ENCODE assay signal across 35 cellular contexts in the genomic region with DNA sequence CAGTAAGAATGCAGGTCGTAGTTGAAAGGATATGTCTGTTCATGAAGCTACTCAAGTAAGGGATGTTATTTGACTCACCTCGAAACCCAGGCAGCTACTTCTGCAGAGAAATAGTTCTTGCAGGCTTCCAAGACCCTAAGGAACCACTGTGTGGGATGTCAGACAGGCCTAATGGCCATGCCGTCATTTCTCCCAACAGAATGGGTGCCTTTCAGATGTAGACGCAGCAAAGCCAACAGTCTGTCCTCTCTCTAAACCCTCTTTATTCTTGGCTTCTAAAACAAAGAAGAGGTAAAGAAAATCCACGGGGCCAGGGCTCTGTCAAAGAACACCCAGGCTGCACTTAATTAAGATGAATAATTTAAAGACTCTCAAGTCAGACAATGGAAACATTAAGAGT.
"Had no signal": no experiment of that assay in that cellular context is flagged by ENCODE, and none has a peak within 500 bp of the region (broad histone marks: within the 10 kb centered on the region; RNA-seq: fewer than 3 reads in every experiment).

No MANE protein-coding gene starts in this region.

- H3K27ac ChIP-seq: adrenal gland, body of pancreas, colonic mucosa, epithelial cell of prostate, esophagus squamous epithelium, gastroesophageal sphincter, heart right ventricle, WERI-Rb-1 had no signal

- H3K4me1 ChIP-seq: adrenal gland, body of pancreas, colonic mucosa, gastroesophageal sphincter had no signal

- H3K27ac Mint-ChIP-seq: activated CD4-positive, alpha-beta memory T cell treated with anti-CD3 and anti-CD28 coated beads for 36 hours; activated CD4-positive, alpha-beta T cell treated with anti-CD3 and anti-CD28 coated beads for 36 hours; activated CD4-positive, alpha-beta T cell treated with anti-CD3 and anti-CD28 coated beads, Interleukin-2, amount 10 ng/mL, durations not matched to agents 24 days and 14 days; activated CD8-positive, alpha-beta memory T cell treated with anti-CD3 and anti-CD28 coated beads, Interleukin-2, amount 10 ng/mL, durations not matched to agents 7 days and 5 days; activated CD8-positive, alpha-beta T cell treated with anti-CD3 and anti-CD28 coated beads, Interleukin-2, amount 10 ng/mL, durations not matched to agents 7 days and 5 days; activated naive CD4-positive, alpha-beta T cell treated with anti-CD3 and anti-CD28 coated beads for 36 hours; activated naive CD4-positive, alpha-beta T cell treated with anti-CD3 and anti-CD28 coated beads, Interleukin-2, amount 50 U/mL, for 24 hours; activated naive CD8-positive, alpha-beta T cell treated with anti-CD3 and anti-CD28 coated beads for 36 hours; activated naive CD8-positive, alpha-beta T cell treated with anti-CD3 and anti-CD28 coated beads, Interleukin-2, amount 50 U/mL, for 24 hours; activated T-helper 1 cell treated with anti-CD3 and anti-CD28 coated beads, Interleukin-12 subunit alpha, Interleukin-12 subunit beta, Interleukin-2, Interleukin-4 antibody, amounts not matched to agents 30 ng/mL and 10 ng/mL and 1 ng/mL, durations not matched to agents 14 hours and 24 hours and 36 hours; activated T-helper 2 cell treated with anti-CD3 and anti-CD28 coated beads, Interferon-gamma antibody, Interleukin-2, Interleukin-4, amounts not matched to agents 10 μg/mL and 5 μg/mL and 100 μg/mL, durations not matched to agents 14 hours and 24 hours and 36 hours; T-helper 1 cell treated with Interleukin-12 subunit alpha and Interleukin-12 subunit beta and Interleukin-4 antibody, amounts not matched to agents 30 μg/mL and 1 μg/mL, for 36 hours; T-helper 2 cell treated with Interferon-gamma antibody and Interleukin-4, amounts not matched to agents 5 μg/mL and 100 μg/mL, for 36 hours had no signal

- H3K27me3 ChIP-seq: adrenal gland, body of pancreas, colonic mucosa, esophagus squamous epithelium, gastroesophageal sphincter, heart right ventricle had no signal

- H3K4me3 Mint-ChIP-seq: activated CD4-positive, alpha-beta memory T cell treated with anti-CD3 and anti-CD28 coated beads for 36 hours; activated CD4-positive, alpha-beta T cell treated with anti-CD3 and anti-CD28 coated beads for 36 hours; activated CD4-positive, alpha-beta T cell treated with anti-CD3 and anti-CD28 coated beads, Interleukin-2, amount 10 ng/mL, durations not matched to agents 24 days and 14 days; activated CD8-positive, alpha-beta memory T cell treated with anti-CD3 and anti-CD28 coated beads, Interleukin-2, amount 10 ng/mL, durations not matched to agents 7 days and 5 days; activated CD8-positive, alpha-beta T cell treated with anti-CD3 and anti-CD28 coated beads, Interleukin-2, amount 10 ng/mL, durations not matched to agents 7 days and 5 days; activated naive CD4-positive, alpha-beta T cell treated with anti-CD3 and anti-CD28 coated beads for 36 hours; activated naive CD4-positive, alpha-beta T cell treated with anti-CD3 and anti-CD28 coated beads, Interleukin-2, amount 50 U/mL, for 24 hours; activated naive CD8-positive, alpha-beta T cell treated with anti-CD3 and anti-CD28 coated beads for 36 hours; activated naive CD8-positive, alpha-beta T cell treated with anti-CD3 and anti-CD28 coated beads, Interleukin-2, amount 50 U/mL, for 24 hours; activated T-helper 1 cell treated with anti-CD3 and anti-CD28 coated beads, Interleukin-12 subunit alpha, Interleukin-12 subunit beta, Interleukin-2, Interleukin-4 antibody, amounts not matched to agents 30 ng/mL and 10 ng/mL and 1 ng/mL, durations not matched to agents 14 hours and 24 hours and 36 hours; T-helper 1 cell treated with Interleukin-12 subunit alpha and Interleukin-12 subunit beta and Interleukin-4 antibody, amounts not matched to agents 30 μg/mL and 1 μg/mL, for 36 hours; T-helper 2 cell treated with Interferon-gamma antibody and Interleukin-4, amounts not matched to agents 5 μg/mL and 100 μg/mL, for 36 hours had no signal

- H3K36me3 Mint-ChIP-seq: activated CD4-positive, alpha-beta memory T cell treated with anti-CD3 and anti-CD28 coated beads for 36 hours; activated naive CD4-positive, alpha-beta T cell treated with anti-CD3 and anti-CD28 coated beads, Interleukin-2, amount 50 U/mL, for 24 hours; activated naive CD8-positive, alpha-beta T cell treated with anti-CD3 and anti-CD28 coated beads for 36 hours had no signal

- H3K9me3 ChIP-seq: adrenal gland, body of pancreas, colonic mucosa, esophagus squamous epithelium, gastroesophageal sphincter, heart right ventricle had no signal

- H3K4me3 ChIP-seq: adrenal gland, body of pancreas, colonic mucosa, esophagus squamous epithelium, gastroesophageal sphincter, heart right ventricle had no signal

- H3K36me3 ChIP-seq: adrenal gland, colonic mucosa, esophagus squamous epithelium, gastroesophageal sphincter, heart right ventricle, WERI-Rb-1 had no signal

- H3K9me3 Mint-ChIP-seq: activated CD4-positive, alpha-beta memory T cell treated with anti-CD3 and anti-CD28 coated beads for 36 hours; activated naive CD4-positive, alpha-beta T cell treated with anti-CD3 and anti-CD28 coated beads, Interleukin-2, amount 50 U/mL, for 24 hours; activated naive CD8-positive, alpha-beta T cell treated with anti-CD3 and anti-CD28 coated beads for 36 hours; activated naive CD8-positive, alpha-beta T cell treated with anti-CD3 and anti-CD28 coated beads, Interleukin-2, amount 50 U/mL, for 24 hours had no signal

- FAIRE-seq: endometrium, endothelial cell of umbilical vein had no signal

- ATAC-seq: activated CD4-positive, alpha-beta T cell treated with anti-CD3 and anti-CD28 coated beads for 36 hours; activated CD8-positive, alpha-beta memory T cell treated with anti-CD3 and anti-CD28 coated beads, Interleukin-2, amount 10 ng/mL, durations not matched to agents 7 days and 5 days; activated CD8-positive, alpha-beta T cell treated with anti-CD3 and anti-CD28 coated beads, Interleukin-2, amount 10 ng/mL, durations not matched to agents 7 days and 5 days; activated naive CD8-positive, alpha-beta T cell treated with anti-CD3 and anti-CD28 coated beads, Interleukin-2, amount 50 U/mL, for 24 hours; body of pancreas; gastroesophageal sphincter; heart right ventricle had no signal

- H3K27me3 Mint-ChIP-seq: activated CD4-positive, alpha-beta memory T cell treated with anti-CD3 and anti-CD28 coated beads for 36 hours; activated CD4-positive, alpha-beta T cell treated with anti-CD3 and anti-CD28 coated beads for 36 hours; activated CD4-positive, alpha-beta T cell treated with anti-CD3 and anti-CD28 coated beads, Interleukin-2, amount 10 ng/mL, durations not matched to agents 24 days and 14 days; activated naive CD4-positive, alpha-beta T cell treated with anti-CD3 and anti-CD28 coated beads, Interleukin-2, amount 50 U/mL, for 24 hours; activated naive CD8-positive, alpha-beta T cell treated with anti-CD3 and anti-CD28 coated beads for 36 hours had no signal

- DNase-seq: activated CD4-positive, alpha-beta memory T cell treated with anti-CD3 and anti-CD28 coated beads for 36 hours; activated CD4-positive, alpha-beta T cell treated with anti-CD3 and anti-CD28 coated beads for 36 hours; activated CD4-positive, alpha-beta T cell treated with anti-CD3 and anti-CD28 coated beads, Interleukin-2, amount 10 ng/mL, durations not matched to agents 24 days and 14 days; activated CD4-positive, CD25-positive, alpha-beta regulatory T cell; activated CD4-positive, CD25-positive, alpha-beta regulatory T cell treated with anti-CD3 and anti-CD28 coated beads, Interleukin-2, amount 50 U/mL, for 72 hours; activated CD8-positive, alpha-beta memory T cell treated with anti-CD3 and anti-CD28 coated beads, Interleukin-2, amount 10 ng/mL, durations not matched to agents 7 days and 5 days; activated CD8-positive, alpha-beta memory T cell treated with anti-CD3 and anti-CD28 coated beads, Interleukin-2, amount 50 U/mL, for 4 hours; activated CD8-positive, alpha-beta T cell treated with anti-CD3 and anti-CD28 coated beads, Interleukin-2, amount 10 ng/mL, durations not matched to agents 7 days and 5 days; activated effector memory CD4-positive, alpha-beta T cell treated with anti-CD3 and anti-CD28 coated beads, Interleukin-2, amount 50 U/mL, for 16 hours; activated naive CD4-positive, alpha-beta T cell treated with anti-CD3 and anti-CD28 coated beads for 36 hours; activated naive CD8-positive, alpha-beta T cell treated with anti-CD3 and anti-CD28 coated beads for 36 hours; activated naive CD8-positive, alpha-beta T cell treated with anti-CD3 and anti-CD28 coated beads, Interleukin-2, amount 50 U/mL, for 24 hours; activated T-cell treated with anti-CD3 and anti-CD28 coated beads, Interleukin-2, amount 50 U/mL, for 1 hour; activated T-cell treated with anti-CD3 and anti-CD28 coated beads, Interleukin-2, amount 50 U/mL, for 48 hours; adrenal gland; amygdala; aorta; body of pancreas; caudate nucleus; colonic mucosa; effector CD8-positive, alpha-beta T cell; esophagus squamous epithelium; foreskin melanocyte; heart right ventricle; T1000; WERI-Rb-1 had no signal
